1 cellular context compared by ENCODE assay signal in the genomic region with DNA sequence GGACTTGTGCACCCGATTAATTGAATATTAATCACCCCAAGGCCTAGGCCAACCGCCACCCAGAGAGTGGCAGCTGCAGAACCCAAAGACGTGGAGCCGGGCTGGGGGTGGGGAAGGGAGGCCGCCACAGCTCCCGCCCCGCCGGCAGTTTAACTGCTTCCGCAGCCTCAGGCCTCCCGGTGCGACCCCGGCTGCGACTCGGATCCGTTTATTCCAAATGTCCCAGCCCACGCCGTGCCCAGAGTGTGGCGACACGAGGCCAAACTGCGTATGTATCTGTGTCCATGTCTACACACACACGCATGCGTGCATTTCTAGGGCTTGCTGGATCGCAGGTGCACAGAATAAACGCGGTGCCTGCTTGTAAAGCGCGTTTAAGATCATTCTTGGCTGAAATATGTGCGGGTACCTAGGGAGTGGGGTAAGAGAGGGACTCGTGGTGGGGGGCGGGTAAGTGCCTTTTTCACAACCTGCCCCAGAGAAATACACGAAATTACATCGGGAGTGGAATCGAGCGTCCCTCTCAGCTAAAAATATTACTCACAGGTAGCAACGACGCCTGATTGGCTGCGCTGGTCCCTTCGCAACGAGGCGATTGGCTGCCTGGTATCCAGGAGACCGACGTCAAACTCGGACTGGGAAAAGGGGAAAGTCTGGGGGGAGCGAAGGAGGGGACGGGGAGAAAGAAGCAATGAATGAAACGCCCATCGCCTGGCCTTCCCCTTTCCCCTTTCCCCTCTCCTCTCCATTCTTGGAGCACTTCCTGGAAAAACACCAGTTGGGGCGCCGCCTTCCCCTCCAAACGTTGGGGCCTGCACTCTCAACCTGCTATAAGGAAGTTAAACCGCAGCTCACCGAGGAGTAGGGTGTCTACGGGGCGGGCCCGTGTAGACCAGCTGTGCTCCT.
TF ChIP-seq lines count a peak whose summit lies in the region.

No MANE protein-coding gene starts in this region.

TF ChIP-seq in K562, 482 proteins besides CTCF, POLR2A, EP300 and RAD21 (continued from another document and continues in another):
- TF ChIP-seq, protein P1, sequence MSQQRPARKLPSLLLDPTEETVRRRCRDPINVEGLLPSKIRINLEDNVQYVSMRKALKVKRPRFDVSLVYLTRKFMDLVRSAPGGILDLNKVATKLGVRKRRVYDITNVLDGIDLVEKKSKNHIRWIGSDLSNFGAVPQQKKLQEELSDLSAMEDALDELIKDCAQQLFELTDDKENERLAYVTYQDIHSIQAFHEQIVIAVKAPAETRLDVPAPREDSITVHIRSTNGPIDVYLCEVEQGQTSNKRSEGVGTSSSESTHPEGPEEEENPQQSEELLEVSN (IDR thresholded peaks at IDR 0.05; ENCODE audit: borderline replicate concordance in 1 of 2, extremely low read depth in 1 of 2, insufficient read depth in 1 of 2, insufficient read length in 1 of 2, low read depth in 1 of 2, low read length in 1 of 2, poor library complexity in 1 of 2, severe bottlenecking in 1 of 2), result peak; percentile 74 to 82
- TF ChIP-seq CHD1 (IDR thresholded peaks at IDR 0.05; ENCODE audit: low read length) (peak; percentile 62), ZKSCAN8 (CRISPR knock-in tag; IDR thresholded peaks at IDR 0.05) (no peak), SUPT5H (IDR thresholded peaks at IDR 0.05) (peak; percentile 31; the same call in 1 of the 2 replicates), OTX1 (CRISPR knock-in tag; IDR thresholded peaks at IDR 0.05) (no peak), CBFB (CRISPR knock-in tag; IDR thresholded peaks at IDR 0.05) (peak; percentile 62; the same call in 1 of the 2 replicates), ZNF311 (CRISPR knock-in tag; IDR thresholded peaks at IDR 0.05) (no peak), HDAC1 (IDR thresholded peaks at IDR 0.05) (peak in 1 of 2 experiments; percentile 83; a peak in 1 of 4 replicates), E2F3 (CRISPR knock-in tag; IDR thresholded peaks at IDR 0.05) (0 out of 2 replicates have a peak, but pooled peaks have one; percentile 21), SIN3A (IDR thresholded peaks at IDR 0.05; ENCODE audit: borderline replicate concordance in 2 of 2, control insufficient read depth in 1 of 2, low read depth in 2 of 2, low read length in 2 of 2) (peak; percentile 20 to 74; a peak in 1 of 4 replicates), TBP (optimal IDR thresholded peaks at IDR 0.05; ENCODE audit: low read depth, low read length) (peak; percentile 43), YY1 (IDR thresholded peaks at IDR 0.05; ENCODE audit: borderline replicate concordance in 1 of 3, control insufficient read depth in 1 of 3, extremely low read depth in 1 of 3, insufficient read depth in 3 of 3, insufficient read length in 1 of 3, insufficient replicate concordance in 2 of 3, low read depth in 1 of 3, low read length in 2 of 3) (peak in 1 of 3 experiments; percentile 30), CREM (IDR thresholded peaks at IDR 0.05; ENCODE audit: low read depth) (peak; percentile 83), ZBTB7A (IDR thresholded peaks at IDR 0.05; ENCODE audit: borderline replicate concordance, control insufficient read depth, low read depth, low read length) (no peak; the same call in 1 of the 2 replicates), SP1 (CRISPR knock-in tag; IDR thresholded peaks at IDR 0.05) (peak; percentile 79), HNRNPLL (IDR thresholded peaks at IDR 0.05; ENCODE audit: low read depth, low read length, poor library complexity, severe bottlenecking) (peak; percentile 54), SMAD1 (IDR thresholded peaks at IDR 0.05; ENCODE audit: low read depth, low read length, partially characterized antibody) (no peak), ZEB2 (IDR thresholded peaks at IDR 0.05) (no peak), MYC (IDR thresholded peaks at IDR 0.05; ENCODE audit: low read depth, low read length) (peak; percentile 36; the same call in 1 of the 2 replicates), MYC (CRISPR knock-in tag; IDR thresholded peaks at IDR 0.05; ENCODE audit: borderline replicate concordance, low read depth) (0 out of 2 replicates have a peak, but pooled peaks have one; percentile 34), NR2C1 (IDR thresholded peaks at IDR 0.05) (0 out of 2 replicates have a peak, but pooled peaks have one; percentile 33), NR2C1 (tag; IDR thresholded peaks at IDR 0.05) (peak; percentile 60; the same call in 1 of the 2 replicates), SRF (CRISPR knock-in tag; IDR thresholded peaks at IDR 0.05) (peak in 1 of 2 experiments; percentile 54; a peak in 1 of 4 replicates), FIP1L1 (IDR thresholded peaks at IDR 0.05; ENCODE audit: low read depth, low read length, poor library complexity, severe bottlenecking) (no peak), POLR2H (tag; IDR thresholded peaks at IDR 0.05; ENCODE audit: low read depth) (peak; percentile 70), JUNB (CRISPR knock-in tag; conservative IDR thresholded peaks at IDR 0.05) (no peak), ZC3H4 (CRISPR knock-in tag; IDR thresholded peaks at IDR 0.05; ENCODE audit: borderline replicate concordance) (peak; percentile 98), SMARCC2 (IDR thresholded peaks at IDR 0.05; ENCODE audit: low read depth) (no peak), MTA3 (IDR thresholded peaks at IDR 0.05; ENCODE audit: borderline replicate concordance) (peak; percentile 61), RBM39 (optimal IDR thresholded peaks at IDR 0.05; ENCODE audit: low read depth, low read length) (peak; percentile 21), TOE1 (IDR thresholded peaks at IDR 0.05; ENCODE audit: borderline replicate concordance) (no peak), TOE1 (CRISPR knock-in tag; IDR thresholded peaks at IDR 0.05; ENCODE audit: borderline replicate concordance, low read depth) (peak; percentile 87; the same call in 1 of the 2 replicates), POLR2G (IDR thresholded peaks at IDR 0.05; ENCODE audit: low read depth, low read length) (0 out of 2 replicates have a peak, but pooled peaks have one; percentile 15), RFX1 (IDR thresholded peaks at IDR 0.05) (peak; percentile 96), ZNF384 (IDR thresholded peaks at IDR 0.05; ENCODE audit: low read depth, low read length) (no peak), EP400 (IDR thresholded peaks at IDR 0.05) (peak; percentile 57), FOXJ3 (CRISPR knock-in tag; IDR thresholded peaks at IDR 0.05) (no peak; the same call in 1 of the 2 replicates), TAF7 (tag; IDR thresholded peaks at IDR 0.05) (peak; percentile 74), CEBPB (tag; IDR thresholded peaks at IDR 0.05) (no peak), FOS (IDR thresholded peaks at IDR 0.05; ENCODE audit: extremely low read depth, insufficient read length) (peak; percentile 95)
- TF ChIP-seq, protein P2, sequence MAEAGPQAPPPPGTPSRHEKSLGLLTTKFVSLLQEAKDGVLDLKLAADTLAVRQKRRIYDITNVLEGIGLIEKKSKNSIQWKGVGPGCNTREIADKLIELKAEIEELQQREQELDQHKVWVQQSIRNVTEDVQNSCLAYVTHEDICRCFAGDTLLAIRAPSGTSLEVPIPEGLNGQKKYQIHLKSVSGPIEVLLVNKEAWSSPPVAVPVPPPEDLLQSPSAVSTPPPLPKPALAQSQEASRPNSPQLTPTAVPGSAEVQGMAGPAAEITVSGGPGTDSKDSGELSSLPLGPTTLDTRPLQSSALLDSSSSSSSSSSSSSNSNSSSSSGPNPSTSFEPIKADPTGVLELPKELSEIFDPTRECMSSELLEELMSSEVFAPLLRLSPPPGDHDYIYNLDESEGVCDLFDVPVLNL (CRISPR knock-in tag; IDR thresholded peaks at IDR 0.05; ENCODE audit: low read depth), result 0 out of 2 replicates have a peak, but pooled peaks have one; percentile 48
- TF ChIP-seq, protein P3, sequence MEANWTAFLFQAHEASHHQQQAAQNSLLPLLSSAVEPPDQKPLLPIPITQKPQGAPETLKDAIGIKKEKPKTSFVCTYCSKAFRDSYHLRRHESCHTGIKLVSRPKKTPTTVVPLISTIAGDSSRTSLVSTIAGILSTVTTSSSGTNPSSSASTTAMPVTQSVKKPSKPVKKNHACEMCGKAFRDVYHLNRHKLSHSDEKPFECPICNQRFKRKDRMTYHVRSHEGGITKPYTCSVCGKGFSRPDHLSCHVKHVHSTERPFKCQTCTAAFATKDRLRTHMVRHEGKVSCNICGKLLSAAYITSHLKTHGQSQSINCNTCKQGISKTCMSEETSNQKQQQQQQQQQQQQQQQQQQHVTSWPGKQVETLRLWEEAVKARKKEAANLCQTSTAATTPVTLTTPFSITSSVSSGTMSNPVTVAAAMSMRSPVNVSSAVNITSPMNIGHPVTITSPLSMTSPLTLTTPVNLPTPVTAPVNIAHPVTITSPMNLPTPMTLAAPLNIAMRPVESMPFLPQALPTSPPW (CRISPR knock-in tag; IDR thresholded peaks at IDR 0.05), result peak; percentile 93
- TF ChIP-seq, protein P4, sequence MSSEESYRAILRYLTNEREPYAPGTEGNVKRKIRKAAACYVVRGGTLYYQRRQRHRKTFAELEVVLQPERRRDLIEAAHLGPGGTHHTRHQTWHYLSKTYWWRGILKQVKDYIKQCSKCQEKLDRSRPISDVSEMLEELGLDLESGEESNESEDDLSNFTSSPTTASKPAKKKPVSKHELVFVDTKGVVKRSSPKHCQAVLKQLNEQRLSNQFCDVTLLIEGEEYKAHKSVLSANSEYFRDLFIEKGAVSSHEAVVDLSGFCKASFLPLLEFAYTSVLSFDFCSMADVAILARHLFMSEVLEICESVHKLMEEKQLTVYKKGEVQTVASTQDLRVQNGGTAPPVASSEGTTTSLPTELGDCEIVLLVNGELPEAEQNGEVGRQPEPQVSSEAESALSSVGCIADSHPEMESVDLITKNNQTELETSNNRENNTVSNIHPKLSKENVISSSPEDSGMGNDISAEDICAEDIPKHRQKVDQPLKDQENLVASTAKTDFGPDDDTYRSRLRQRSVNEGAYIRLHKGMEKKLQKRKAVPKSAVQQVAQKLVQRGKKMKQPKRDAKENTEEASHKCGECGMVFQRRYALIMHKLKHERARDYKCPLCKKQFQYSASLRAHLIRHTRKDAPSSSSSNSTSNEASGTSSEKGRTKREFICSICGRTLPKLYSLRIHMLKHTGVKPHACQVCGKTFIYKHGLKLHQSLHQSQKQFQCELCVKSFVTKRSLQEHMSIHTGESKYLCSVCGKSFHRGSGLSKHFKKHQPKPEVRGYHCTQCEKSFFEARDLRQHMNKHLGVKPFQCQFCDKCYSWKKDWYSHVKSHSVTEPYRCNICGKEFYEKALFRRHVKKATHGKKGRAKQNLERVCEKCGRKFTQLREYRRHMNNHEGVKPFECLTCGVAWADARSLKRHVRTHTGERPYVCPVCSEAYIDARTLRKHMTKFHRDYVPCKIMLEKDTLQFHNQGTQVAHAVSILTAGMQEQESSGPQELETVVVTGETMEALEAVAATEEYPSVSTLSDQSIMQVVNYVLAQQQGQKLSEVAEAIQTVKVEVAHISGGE (CRISPR knock-in tag; IDR thresholded peaks at IDR 0.05), result peak in 2 of 3 experiments; percentile 12 to 43; a peak in 3 of 6 replicates
- TF ChIP-seq, protein P5, sequence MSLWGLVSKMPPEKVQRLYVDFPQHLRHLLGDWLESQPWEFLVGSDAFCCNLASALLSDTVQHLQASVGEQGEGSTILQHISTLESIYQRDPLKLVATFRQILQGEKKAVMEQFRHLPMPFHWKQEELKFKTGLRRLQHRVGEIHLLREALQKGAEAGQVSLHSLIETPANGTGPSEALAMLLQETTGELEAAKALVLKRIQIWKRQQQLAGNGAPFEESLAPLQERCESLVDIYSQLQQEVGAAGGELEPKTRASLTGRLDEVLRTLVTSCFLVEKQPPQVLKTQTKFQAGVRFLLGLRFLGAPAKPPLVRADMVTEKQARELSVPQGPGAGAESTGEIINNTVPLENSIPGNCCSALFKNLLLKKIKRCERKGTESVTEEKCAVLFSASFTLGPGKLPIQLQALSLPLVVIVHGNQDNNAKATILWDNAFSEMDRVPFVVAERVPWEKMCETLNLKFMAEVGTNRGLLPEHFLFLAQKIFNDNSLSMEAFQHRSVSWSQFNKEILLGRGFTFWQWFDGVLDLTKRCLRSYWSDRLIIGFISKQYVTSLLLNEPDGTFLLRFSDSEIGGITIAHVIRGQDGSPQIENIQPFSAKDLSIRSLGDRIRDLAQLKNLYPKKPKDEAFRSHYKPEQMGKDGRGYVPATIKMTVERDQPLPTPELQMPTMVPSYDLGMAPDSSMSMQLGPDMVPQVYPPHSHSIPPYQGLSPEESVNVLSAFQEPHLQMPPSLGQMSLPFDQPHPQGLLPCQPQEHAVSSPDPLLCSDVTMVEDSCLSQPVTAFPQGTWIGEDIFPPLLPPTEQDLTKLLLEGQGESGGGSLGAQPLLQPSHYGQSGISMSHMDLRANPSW (CRISPR knock-in tag; IDR thresholded peaks at IDR 0.05), result peak; percentile 95; the same call in 1 of the 2 replicates
- TF ChIP-seq, protein P6, sequence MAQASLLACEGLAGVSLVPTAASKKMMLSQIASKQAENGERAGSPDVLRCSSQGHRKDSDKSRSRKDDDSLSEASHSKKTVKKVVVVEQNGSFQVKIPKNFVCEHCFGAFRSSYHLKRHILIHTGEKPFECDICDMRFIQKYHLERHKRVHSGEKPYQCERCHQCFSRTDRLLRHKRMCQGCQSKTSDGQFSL (CRISPR knock-in tag; IDR thresholded peaks at IDR 0.05), result peak; percentile 4; the same call in 1 of the 2 replicates
- TF ChIP-seq, protein P6 (tag; IDR thresholded peaks at IDR 0.05), result no peak; a peak in 1 of 4 replicates
- TF ChIP-seq, protein P7, sequence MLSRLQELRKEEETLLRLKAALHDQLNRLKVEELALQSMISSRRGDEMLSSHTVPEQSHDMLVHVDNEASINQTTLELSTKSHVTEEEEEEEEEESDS (CRISPR knock-in tag; IDR thresholded peaks at IDR 0.05), result no peak
